In the genomic region with DNA sequence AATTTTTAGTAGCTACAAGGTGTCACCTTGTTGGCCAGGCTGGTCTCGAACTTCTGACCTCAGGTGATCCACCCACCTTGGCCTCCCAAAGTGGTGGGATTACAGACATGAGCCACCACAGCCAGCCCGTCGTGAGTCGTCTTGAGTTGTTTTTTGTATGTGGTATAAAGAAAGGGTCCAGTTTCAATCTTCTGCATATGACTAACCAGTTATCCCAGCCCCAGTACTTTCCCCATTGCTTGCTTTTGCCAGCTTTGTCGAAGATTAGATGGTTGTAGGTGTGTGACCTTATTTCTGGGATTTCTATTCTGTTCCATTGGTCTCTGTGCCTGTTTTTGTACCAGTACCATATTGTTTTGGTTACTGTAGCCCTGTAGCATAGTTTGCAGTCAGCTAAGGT, we compare ENCODE assay signal across 26 cellular contexts.
"Had no signal": no experiment of that assay in that cellular context is flagged by ENCODE, and none has a peak within 500 bp of the region (broad histone marks: within the 10 kb centered on the region; RNA-seq: fewer than 3 reads in every experiment).

No MANE protein-coding gene starts in this region.

- H3K4me3 ChIP-seq: colonic mucosa, dorsolateral prefrontal cortex, esophagus muscularis mucosa, hepatocyte, left lung, right lobe of liver, skin epidermis, transverse colon had no signal

- FAIRE-seq: bronchial epithelial cell, endothelial cell of umbilical vein, frontal cortex, TTC549, urothelium cell line had no signal

- H2AFZ ChIP-seq: hepatocyte had no signal

- H3K27ac Mint-ChIP-seq: activated naive CD8-positive, alpha-beta T cell; activated T-helper 1 cell treated with anti-CD3 and anti-CD28 coated beads, Interleukin-12 subunit alpha, Interleukin-12 subunit beta, Interleukin-2, Interleukin-4 antibody, amounts not matched to agents 30 ng/mL and 10 ng/mL and 1 ng/mL, durations not matched to agents 14 hours and 24 hours and 36 hours; effector memory CD8-positive, alpha-beta T cell; immature natural killer cell; naive thymus-derived CD4-positive, alpha-beta T cell had no signal

- H3K79me2 ChIP-seq: hepatocyte had no signal

- H3K27ac ChIP-seq: colonic mucosa, dorsolateral prefrontal cortex, esophagus muscularis mucosa, hepatocyte, left lung, right lobe of liver, skin epidermis, transverse colon had no signal

- H3K4me3 Mint-ChIP-seq: activated naive CD8-positive, alpha-beta T cell; activated T-helper 1 cell treated with anti-CD3 and anti-CD28 coated beads, Interleukin-12 subunit alpha, Interleukin-12 subunit beta, Interleukin-2, Interleukin-4 antibody, amounts not matched to agents 30 ng/mL and 10 ng/mL and 1 ng/mL, durations not matched to agents 14 hours and 24 hours and 36 hours; effector memory CD8-positive, alpha-beta T cell; immature natural killer cell; naive thymus-derived CD4-positive, alpha-beta T cell; neural crest cell had no signal

- H3K9me3 Mint-ChIP-seq: activated T-helper 1 cell treated with anti-CD3 and anti-CD28 coated beads, Interleukin-12 subunit alpha, Interleukin-12 subunit beta, Interleukin-2, Interleukin-4 antibody, amounts not matched to agents 30 ng/mL and 10 ng/mL and 1 ng/mL, durations not matched to agents 14 hours and 24 hours and 36 hours; immature natural killer cell; naive thymus-derived CD4-positive, alpha-beta T cell had no signal

- H3K36me3 Mint-ChIP-seq: activated naive CD8-positive, alpha-beta T cell; immature natural killer cell; naive thymus-derived CD4-positive, alpha-beta T cell had no signal

- H3K9me3 ChIP-seq: colonic mucosa, left lung, right lobe of liver, transverse colon had no signal

- DNase-seq: activated CD8-positive, alpha-beta memory T cell treated with anti-CD3 and anti-CD28 coated beads, Interleukin-2, amount 50 U/mL, for 48 hours; activated gamma-delta T cell treated with Interleukin-2 at 50 U/mL for 16 hours; amniotic stem cell; colonic mucosa; dorsolateral prefrontal cortex; effector memory CD8-positive, alpha-beta T cell; glutamatergic neuron; immature natural killer cell; left lung; naive thymus-derived CD4-positive, alpha-beta T cell; occipital lobe; right lobe of liver; stimulated activated CD4-positive, alpha-beta T cell treated with anti-CD3 and anti-CD28 coated beads, Interleukin-4, amount 100 ng/mL, for 4 hours; T-helper 1 cell; transverse colon had no signal

- H3K27me3 Mint-ChIP-seq: activated naive CD8-positive, alpha-beta T cell had no signal

- H3K4me1 ChIP-seq: colonic mucosa, esophagus muscularis mucosa, left lung, right lobe of liver, transverse colon had no signal

- H3K4me1 Mint-ChIP-seq: immature natural killer cell; naive thymus-derived CD4-positive, alpha-beta T cell had no signal

- H3K4me2 ChIP-seq: hepatocyte had no signal

- ATAC-seq: effector memory CD8-positive, alpha-beta T cell; left lung; naive thymus-derived CD4-positive, alpha-beta T cell; right lobe of liver had no signal

- H3K36me3 ChIP-seq: colonic mucosa, esophagus muscularis mucosa, left lung, right lobe of liver, transverse colon had no signal

- H3K27me3 ChIP-seq: colonic mucosa, hepatocyte, right lobe of liver, transverse colon had no signal
